In genomic region chr1:27137022-27137542, GRCh38 we compare ENCODE assay signal across 9 cellular contexts. TPM values are rescaled to one million over a fixed set of nuclear protein-coding genes. Genes with fewer than 3 reads are reported as not detected.
DNase-seq lines count a peak whose midpoint lies in the region; ATAC-seq and TF ChIP-seq lines count a peak whose summit lies in the region.
"Had no signal": no experiment of that assay in that cellular context is flagged by ENCODE, and none has a peak within 500 bp of the region (broad histone marks: within the 10 kb centered on the region; RNA-seq: fewer than 3 reads in every experiment).

No MANE protein-coding gene starts in this region.

- H3K9me3 Mint-ChIP-seq in dendritic cell treated with granulocyte-macrophage colony-stimulating factor and Interleukin-4, amounts not matched to agents 40 ng/mL and 50 ng/mL, for 4 days = no peaks in the 10 kb centered on the region

- intact Hi-C loops in dendritic cell treated with granulocyte-macrophage colony-stimulating factor and Interleukin-4, amounts not matched to agents 40 ng/mL and 50 ng/mL, for 4 days (cut with micrococcal nuclease) = loop anchor here (2.0 kb wide), 1 partner anchor 22 kb away; no protein-coding TSS in a partner anchor

- H3K36me3 ChIP-seq in upper lobe of left lung = no peaks in the 10 kb centered on the region

- H3K27ac ChIP-seq in HL-60 (replicated peaks) (peak overlapping the region; percentile 89), upper lobe of left lung (peak overlapping the region; percentile 79 to 90 (median 84))
- H3K27ac ChIP-seq: C4-2B had no signal

- H3K4me1 ChIP-seq in upper lobe of left lung = peaks cover 36 to 64% (median 50%) of the 10 kb centered on the region in 4 donors

- peak overlapping the region; percentile 68 for H3K4me3 Mint-ChIP-seq in dendritic cell treated with granulocyte-macrophage colony-stimulating factor and Interleukin-4, amounts not matched to agents 40 ng/mL and 50 ng/mL, for 4 days

- H3K27ac Mint-ChIP-seq in dendritic cell treated with granulocyte-macrophage colony-stimulating factor and Interleukin-4, amounts not matched to agents 40 ng/mL and 50 ng/mL, for 4 days = peak overlapping the region; percentile 98

- peak; percentile 71 to 73 for ATAC-seq in upper lobe of left lung (ENCODE audit: low FRiP score in 2 of 2)
- no peak for ATAC-seq in HG02623 (IDR thresholded peaks at IDR 0.05; ENCODE audit: unreplicated experiment)
- ATAC-seq in HG03175 (IDR thresholded peaks at IDR 0.05; ENCODE audit: unreplicated experiment) = no peak

- peaks cover 83% of the 10 kb centered on the region for H3K4me1 Mint-ChIP-seq in dendritic cell treated with granulocyte-macrophage colony-stimulating factor and Interleukin-4, amounts not matched to agents 40 ng/mL and 50 ng/mL, for 4 days (ENCODE audit: low read depth)

- no peak overlapping the region for H3K4me3 ChIP-seq in HL-60 (replicated peaks; ENCODE audit: insufficient read depth, low read length)
- no peak overlapping the region for H3K4me3 ChIP-seq in upper lobe of left lung

- DNase-seq in AML-193 (lab: John Stamatoyannopoulos, UW) (peak; percentile 71 to 81), HL-60 (ENCODE audit: low read depth in 1 of 2, low spot score in 1 of 2) (peak; percentile 67 to 95), occipital lobe (lab: John Stamatoyannopoulos, UW) (peak; percentile 55), upper lobe of left lung (peak in 1 of 2 donors; percentile 89)
- DNase-seq in activated CD4-positive, alpha-beta T cell treated with anti-CD3 and anti-CD28 coated beads for 1 hour = peak; percentile 57

- 41 to 52% methylated on average over 6 to 11 of the region's 11 CpGs for WGBS in upper lobe of left lung, 2 donors

- TF ChIP-seq POLR2A in upper lobe of left lung (IDR thresholded peaks at IDR 0.05) = peak in 1 of 4 donors; percentile 26

- H3K27me3 ChIP-seq in HL-60 (ENCODE audit: insufficient read depth, poor library complexity, severe bottlenecking) = no peaks in the 10 kb centered on the region
- H3K27me3 ChIP-seq in upper lobe of left lung = no peaks in the 10 kb centered on the region

- no peak for TF ChIP-seq EP300 in upper lobe of left lung (IDR thresholded peaks at IDR 0.05)

- no peaks in the 10 kb centered on the region for H3K36me3 Mint-ChIP-seq in dendritic cell treated with granulocyte-macrophage colony-stimulating factor and Interleukin-4, amounts not matched to agents 40 ng/mL and 50 ng/mL, for 4 days (ENCODE audit: low read depth)

- H3K27me3 Mint-ChIP-seq in dendritic cell treated with granulocyte-macrophage colony-stimulating factor and Interleukin-4, amounts not matched to agents 40 ng/mL and 50 ng/mL, for 4 days = no peaks in the 10 kb centered on the region

- H3K9me3 ChIP-seq in upper lobe of left lung = no peaks in the 10 kb centered on the region

- TF ChIP-seq CTCF in HL-60 (IDR thresholded peaks at IDR 0.05; ENCODE audit: insufficient read depth, low read length) = no peak
- TF ChIP-seq CTCF in upper lobe of left lung (IDR thresholded peaks at IDR 0.05) = no peak

RNA-seq across cellular contexts. Expression of gene SLC9A1, which starts 17.8 kb away (rescaled TPM):
- total RNA-seq in occipital lobe (1.9 TPM), upper lobe of left lung (10 to 100 TPM; 18.1 to 51.4 (median 31.5) TPM)

Comparison
In these comparisons a context has a peak if more than half of its experiments do, and no peak if none do; other contexts are left out.
1. ATAC-seq: peak in upper lobe of left lung (2 of 2); none in HG02623 (single experiment) and HG03175 (single experiment).